Comparison of ENCODE assay signal across 9 cellular contexts in genomic region chr11:111299111-111300026, GRCh38. TPM values are rescaled to one million over a fixed set of nuclear protein-coding genes. Genes with fewer than 3 reads are reported as not detected.
DNase-seq lines count a peak whose midpoint lies in the region; ATAC-seq, FAIRE-seq and TF ChIP-seq lines count a peak whose summit lies in the region.
"Had no signal": no experiment of that assay in that cellular context is flagged by ENCODE, and none has a peak within 500 bp of the region (broad histone marks: within the 10 kb centered on the region; RNA-seq: fewer than 3 reads in every experiment).

No MANE protein-coding gene starts in this region.

- intact Hi-C loops in K562 (cut with micrococcal nuclease), result no loop called here

- POLR2A ChIA-PET in K562 (lab: Yijun Ruan, JAX), result no interaction called here

- TF ChIP-seq POLR2A in K562 (conservative IDR thresholded peaks at IDR 0.05), result no peak

- no peaks in the 10 kb centered on the region for H3K79me2 ChIP-seq in K562 (ENCODE audit: control insufficient read depth, insufficient read depth, low read length)

- no peak overlapping the region for H2AFZ ChIP-seq in K562 (ENCODE audit: low read depth, low read length)

- no peak for TF ChIP-seq RAD21 in K562 (CRISPR knock-in tag; conservative IDR thresholded peaks at IDR 0.05 in 1 of 2, IDR thresholded peaks at IDR 0.05 in 1 of 2)

- no TSS peak for BruUV-seq in K562 (replicated peaks; lab: Mats Ljungman, UMichigan)

- CTCF ChIA-PET in K562 (lab: Yijun Ruan, JAX; ENCODE audit: low intra/inter-chr PET ratio), result no interaction called here

- peaks cover 3% of the 10 kb centered on the region; the same call in 1 of the 2 replicates for H4K20me1 ChIP-seq in K562 (replicated peaks; ENCODE audit: control insufficient read depth, insufficient read depth, low read length)

- 11% methylated on average over 47 of the region's 75 CpGs for whole genome bisulfite sequencing in K562 (ENCODE audit: insufficient coverage, low coverage, missing lambda C conversion rate)

- H3K4me1 ChIP-seq in K562 (replicated peaks in 1 of 2; ENCODE audit: control insufficient read depth in 2 of 2, insufficient read depth in 2 of 2, low read length in 2 of 2) (peaks cover 0 to 9% of the 10 kb centered on the region in 2 experiments; a peak in 1 of 5 replicates), iPS-20b (ENCODE audit: insufficient read depth, low read length) (peaks cover 14% of the 10 kb centered on the region; the same call in 1 of the 2 replicates)

- peaks cover 29% of the 10 kb centered on the region for H3K27me3 ChIP-seq in HL-60 (ENCODE audit: insufficient read depth, poor library complexity, severe bottlenecking)
- H3K27me3 ChIP-seq in K562 (ENCODE audit: control insufficient read depth in 2 of 2, insufficient read depth in 2 of 2, low read length in 2 of 2), result peaks cover 2 to 28% of the 10 kb centered on the region in 2 experiments; a peak in 3 of 5 replicates
- H3K27me3 ChIP-seq in iPS-20b (ENCODE audit: insufficient read depth, low read length), result peaks cover 51% of the 10 kb centered on the region

- H3K27ac ChIP-seq in HL-60 (replicated peaks), result no peak overlapping the region
- no peak overlapping the region for H3K27ac ChIP-seq in K562 (ENCODE audit: extremely low read depth, low read depth, low read length)
- H3K27ac ChIP-seq in iPS-20b (ENCODE audit: low read length), result no peak overlapping the region

- H3K4me3 ChIP-seq in HL-60 (replicated peaks; ENCODE audit: insufficient read depth, low read length), result peak overlapping the region; percentile 18; the same call in 1 of the 2 replicates
- no peak overlapping the region for H3K4me3 ChIP-seq in K562
- H3K4me3 ChIP-seq in iPS-20b (ENCODE audit: low read length), result peak overlapping the region; percentile 79
- peak overlapping the region; percentile 53 for H3K4me3 ChIP-seq in skeletal muscle cell (ENCODE audit: low read depth, low read length)

- in situ Hi-C loops in K562 (cut with MboI), result no loop called here

- H3K9ac ChIP-seq in K562 (ENCODE audit: insufficient read depth in 1 of 2, low read depth in 2 of 2, low read length in 2 of 2), result no peak overlapping the region; a peak in 1 of 4 replicates
- peak overlapping the region; percentile 71; the same call in 1 of the 2 replicates for H3K9ac ChIP-seq in iPS-20b (ENCODE audit: low read depth, low read length)

- FAIRE-seq in K562 (lab: Jason Lieb, UNC), result no peak
- FAIRE-seq: islet of Langerhans had no signal

- no peak for TF ChIP-seq EP300 in K562 (IDR thresholded peaks at IDR 0.05; ENCODE audit: low read length)

- TF ChIP-seq CTCF in HL-60 (IDR thresholded peaks at IDR 0.05; ENCODE audit: insufficient read depth, low read length), result no peak
- no peak for TF ChIP-seq CTCF in K562 (IDR thresholded peaks at IDR 0.05 in 2 of 3, conservative IDR thresholded peaks at IDR 0.05 in 1 of 3; ENCODE audit: insufficient read depth in 2 of 3, low read depth in 1 of 3, low read length in 3 of 3)

- ATAC-seq in K562, result peak; percentile 54
- no peak for ATAC-seq in HG03521 (IDR thresholded peaks at IDR 0.05; ENCODE audit: unreplicated experiment)

- H3K9me1 ChIP-seq in K562 (ENCODE audit: control insufficient read depth, insufficient read depth, low read length), result no peaks in the 10 kb centered on the region

- H3K36me3 ChIP-seq in K562 (ENCODE audit: control insufficient read depth, insufficient read depth, low read length), result no peaks in the 10 kb centered on the region
- H3K36me3 ChIP-seq in iPS-20b (ENCODE audit: insufficient read depth, low read depth, low read length), result no peaks in the 10 kb centered on the region

- peak; percentile 30 for DNase-seq in stimulated activated CD4-positive, alpha-beta T cell treated with anti-CD3 and anti-CD28 coated beads, Interleukin-15, amount 100 ng/mL, for 24 hours
- no peak for DNase-seq in stimulated activated CD4-positive, alpha-beta T cell treated with anti-CD3 and anti-CD28 coated beads, Interleukin-1b, Interleukin-23, amount 100 ng/mL, for 48 hours
- DNase-seq in HL-60 (ENCODE audit: low read depth in 1 of 2, low spot score in 1 of 2) (no peak), K562 (ENCODE audit: extremely low read depth in 1 of 4, low spot score in 3 of 4) (no peak), skeletal muscle cell (ENCODE audit: low read depth) (no peak), activated gamma-delta T cell (lab: John Stamatoyannopoulos, UW) (no peak)

- H3K9me3 ChIP-seq in K562 (replicated peaks; ENCODE audit: control insufficient read depth, insufficient read depth, low read depth, low read length) (no peaks in the 10 kb centered on the region), iPS-20b (ENCODE audit: insufficient read depth, low read depth, low read length) (no peaks in the 10 kb centered on the region)

- no peak overlapping the region for H3K4me2 ChIP-seq in K562 (ENCODE audit: insufficient read depth, low read length)

TF ChIP-seq in K562, 482 proteins besides CTCF, POLR2A, EP300 and RAD21 (continues in another document):
- TF ChIP-seq ZHX1 (conservative IDR thresholded peaks at IDR 0.05; ENCODE audit: low read length) (no peak), DMBX1 (CRISPR knock-in tag; IDR thresholded peaks at IDR 0.05; ENCODE audit: borderline replicate concordance) (no peak)
- TF ChIP-seq, protein P1, sequence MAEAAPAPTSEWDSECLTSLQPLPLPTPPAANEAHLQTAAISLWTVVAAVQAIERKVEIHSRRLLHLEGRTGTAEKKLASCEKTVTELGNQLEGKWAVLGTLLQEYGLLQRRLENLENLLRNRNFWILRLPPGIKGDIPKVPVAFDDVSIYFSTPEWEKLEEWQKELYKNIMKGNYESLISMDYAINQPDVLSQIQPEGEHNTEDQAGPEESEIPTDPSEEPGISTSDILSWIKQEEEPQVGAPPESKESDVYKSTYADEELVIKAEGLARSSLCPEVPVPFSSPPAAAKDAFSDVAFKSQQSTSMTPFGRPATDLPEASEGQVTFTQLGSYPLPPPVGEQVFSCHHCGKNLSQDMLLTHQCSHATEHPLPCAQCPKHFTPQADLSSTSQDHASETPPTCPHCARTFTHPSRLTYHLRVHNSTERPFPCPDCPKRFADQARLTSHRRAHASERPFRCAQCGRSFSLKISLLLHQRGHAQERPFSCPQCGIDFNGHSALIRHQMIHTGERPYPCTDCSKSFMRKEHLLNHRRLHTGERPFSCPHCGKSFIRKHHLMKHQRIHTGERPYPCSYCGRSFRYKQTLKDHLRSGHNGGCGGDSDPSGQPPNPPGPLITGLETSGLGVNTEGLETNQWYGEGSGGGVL (CRISPR knock-in tag; IDR thresholded peaks at IDR 0.05), result no peak

RNA-seq across cellular contexts. Expression of gene POU2AF3, which starts 1.0 kb away (rescaled TPM):
- total RNA-seq in K562 (2011; cell fraction: chromatin; rRNA removed; ENCODE audit: low replicate concordance), result not detected in 2 replicates
- not detected in 2 replicates for total RNA-seq in K562 (2011; cell fraction: nucleolus; rRNA removed)
- not detected in 2 replicates for total RNA-seq in K562 (2011; cell fraction: nucleoplasm; rRNA removed)
- total RNA-seq in K562 (2014; rRNA removed), result not detected in 2 replicates
- total RNA-seq in K562 (2014; rRNA removed; fragmentation: Illumina TruSeq; extraction: Trizol), result not detected in 2 replicates
- total RNA-seq in K562 (2015; rRNA removed; fragmentation: Illumina TruSeq; extraction: Trizol), result not detected in 2 replicates
- not detected in 2 replicates for total RNA-seq in K562 (2021)
- polyA plus RNA-seq in K562 (2011; rRNA removed), result not detected in 2 replicates
- not detected in 2 replicates for polyA plus RNA-seq in K562 (2011; cell fraction: cytosol; rRNA removed)
- not detected in 2 replicates for polyA plus RNA-seq in K562 (2011; cell fraction: nucleus; rRNA removed)
- not detected in 2 replicates for polyA plus RNA-seq in K562 (2012)
- polyA plus RNA-seq in K562 (2014; fragmentation: Illumina TruSeq; extraction: Trizol), result not detected in 2 replicates
- polyA plus RNA-seq in K562 (2014; fragmentation: Nextera tagmentation; extraction: Ambion mirVana), result not detected
- not detected in 2 replicates for polyA plus RNA-seq in K562 (2014; rRNA removed)
- not detected in 2 replicates for polyA minus RNA-seq in K562 (2011; rRNA and poly(A)+ RNA removed)
- not detected in 2 replicates for polyA minus RNA-seq in K562 (2011; cell fraction: cytosol; rRNA and poly(A)+ RNA removed)
- polyA minus RNA-seq in K562 (2011; cell fraction: nucleus; rRNA and poly(A)+ RNA removed), result not detected in 2 replicates

RNA-seq across cellular contexts. Expression of gene POU2AF2, which starts 53.8 kb away (rescaled TPM):
- total RNA-seq in K562 (2011; cell fraction: chromatin; rRNA removed; ENCODE audit: low replicate concordance), result not detected in 2 replicates
- total RNA-seq in K562 (2011; cell fraction: nucleolus; rRNA removed), result not detected in 2 replicates
- total RNA-seq in K562 (2011; cell fraction: nucleoplasm; rRNA removed), result not detected in 2 replicates
- total RNA-seq in K562 (2014; rRNA removed) (not detected in 2 replicates), K562 (2014; rRNA removed; fragmentation: Illumina TruSeq; extraction: Trizol) (not detected in 2 replicates), K562 (2015; rRNA removed; fragmentation: Illumina TruSeq; extraction: Trizol) (not detected in 2 replicates), K562 (2021) (not detected in 2 replicates)
- polyA plus RNA-seq in K562 (2011; rRNA removed) (not detected in 2 replicates), K562 (2014; fragmentation: Illumina TruSeq; extraction: Trizol) (not detected in 2 replicates), K562 (2014; fragmentation: Nextera tagmentation; extraction: Ambion mirVana) (not detected), K562 (2014; rRNA removed) (not detected in 2 replicates)
- not detected in 2 replicates for polyA plus RNA-seq in K562 (2011; cell fraction: cytosol; rRNA removed)
- not detected in 2 replicates for polyA plus RNA-seq in K562 (2011; cell fraction: nucleus; rRNA removed)
- not detected in 2 replicates for polyA plus RNA-seq in K562 (2012)
- polyA minus RNA-seq in K562 (2011; rRNA and poly(A)+ RNA removed), result not detected in 2 replicates
- polyA minus RNA-seq in K562 (2011; cell fraction: cytosol; rRNA and poly(A)+ RNA removed), result not detected in 2 replicates
- polyA minus RNA-seq in K562 (2011; cell fraction: nucleus; rRNA and poly(A)+ RNA removed), result not detected in 2 replicates
